In the genomic region with DNA sequence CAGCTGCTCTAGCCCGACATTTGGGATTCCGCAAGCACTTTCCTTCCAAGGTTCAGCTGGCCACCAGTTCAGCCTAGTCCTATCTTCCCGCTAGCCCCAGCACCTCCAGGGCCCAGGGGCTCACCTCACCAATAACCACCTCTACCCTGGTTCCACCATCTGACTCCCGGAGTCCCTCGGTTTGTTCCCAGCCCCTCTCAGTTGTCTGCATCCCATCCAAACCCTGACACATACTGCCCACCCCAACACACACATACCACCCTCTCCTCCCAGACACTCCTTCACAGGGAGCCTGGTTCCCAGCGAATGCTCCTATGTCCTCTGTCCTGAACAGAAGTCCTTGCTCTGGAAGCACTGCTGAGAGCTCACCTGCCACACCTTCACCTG, we compare ENCODE assay signal across 9 cellular contexts. TPM values are rescaled to one million over a fixed set of nuclear protein-coding genes. Genes with fewer than 3 reads are reported as not detected.
A peak's percentile ranks its signal among the peaks of the same experiment; 100 is the strongest.
DNase-seq lines count a peak whose midpoint lies in the region; FAIRE-seq and TF ChIP-seq lines count a peak whose summit lies in the region.
"Had no signal": no experiment of that assay in that cellular context is flagged by ENCODE, and none has a peak within 500 bp of the region (broad histone marks: within the 10 kb centered on the region; RNA-seq: fewer than 3 reads in every experiment).

No MANE protein-coding gene starts in this region.

- no peaks in the 10 kb centered on the region for H3K9me3 Mint-ChIP-seq in HFFc6
- no peaks in the 10 kb centered on the region for H3K9me3 Mint-ChIP-seq in chondrocyte (ENCODE audit: low read depth)

- TF ChIP-seq RAD21 in liver (IDR thresholded peaks at IDR 0.05) = no peak

- H3K36me3 ChIP-seq in liver (ENCODE audit: control insufficient read depth in 4 of 4, insufficient read depth in 3 of 4, low read depth in 1 of 4, low read length in 3 of 4) = no peaks in the 10 kb centered on the region

- TF ChIP-seq CTCF in HFFc6 (IDR thresholded peaks at IDR 0.05) (no peak), chondrocyte (IDR thresholded peaks at IDR 0.05) (no peak), liver (IDR thresholded peaks at IDR 0.05; ENCODE audit: low read depth, low read length, missing input control) (no peak)

- DNase-seq in HFFc6 = no peak
- no peak for DNase-seq in chondrocyte (ENCODE audit: low spot score)
- no peak for DNase-seq in GM19239 (ENCODE audit: insufficient read length, low spot score)
- no peak for DNase-seq in activated CD8-positive, alpha-beta memory T cell treated with anti-CD3 and anti-CD28 coated beads for 24 hours
- no peak for DNase-seq in stimulated activated CD4-positive, alpha-beta T cell treated with anti-CD3 and anti-CD28 coated beads, Interleukin-2, amount 100 ng/mL, for 24 hours
- DNase-seq in hippocampal formation (lab: John Stamatoyannopoulos, UW) = no peak
- DNase-seq: activated CD4-positive, alpha-beta T cell treated with anti-CD3 and anti-CD28 coated beads, Interleukin-2, amount 50 U/mL, for 48 hours had no signal

- H3K4me1 Mint-ChIP-seq in HFFc6 (ENCODE audit: low read depth) = peaks cover 50% of the 10 kb centered on the region
- peaks cover 29% of the 10 kb centered on the region for H3K4me1 Mint-ChIP-seq in chondrocyte (ENCODE audit: low read depth)

- H3K4me3 Mint-ChIP-seq in HFFc6 (peak overlapping the region; percentile 72), chondrocyte (ENCODE audit: unreplicated experiment) (no peak overlapping the region)

- no peaks in the 10 kb centered on the region for H3K9me3 ChIP-seq in liver (ENCODE audit: control insufficient read depth in 4 of 4, low read length in 3 of 4)

- no peak for FAIRE-seq in GM19239 (lab: Jason Lieb, UNC)

- H3K36me3 Mint-ChIP-seq in HFFc6 (ENCODE audit: low read depth) (peaks cover 21% of the 10 kb centered on the region), chondrocyte (ENCODE audit: low read depth) (peaks cover 3% of the 10 kb centered on the region)

- 45% methylated on average over 6 of the region's 6 CpGs for WGBS in liver

- peak overlapping the region; percentile 57; the same call in 1 of the 2 replicates for H3K27ac Mint-ChIP-seq in HFFc6
- H3K27ac Mint-ChIP-seq in chondrocyte (ENCODE audit: unreplicated experiment) = peak overlapping the region; percentile 42

- peak overlapping the region in 1 of 3 donors; percentile 12 for H3K4me3 ChIP-seq in liver (ENCODE audit: low read depth in 1 of 3, low read length in 3 of 3)
- peak overlapping the region in 6 of 7 experiments; percentile 9 to 41 (median 24) for H3K4me3 ChIP-seq in skin epidermis

- peaks cover 0 to 2% (median 0%) of the 10 kb centered on the region in 4 donors for H3K27me3 ChIP-seq in liver (ENCODE audit: control insufficient read depth in 4 of 4, insufficient read depth in 4 of 4, low read length in 3 of 4)

- H3K27ac ChIP-seq in liver (ENCODE audit: low read depth in 1 of 2, low read length in 2 of 2) (peak overlapping the region; percentile 37 to 62), skin epidermis (peak overlapping the region in 15 of 21 experiments; percentile 2 to 87 (median 74))

- peaks cover 3 to 10% (median 6%) of the 10 kb centered on the region in 4 donors for H3K4me1 ChIP-seq in liver (ENCODE audit: control insufficient read depth in 4 of 4, insufficient read depth in 4 of 4, low read length in 3 of 4)

- peaks cover 12% of the 10 kb centered on the region for H3K27me3 Mint-ChIP-seq in HFFc6 (ENCODE audit: insufficient read depth)
- peaks cover 19% of the 10 kb centered on the region for H3K27me3 Mint-ChIP-seq in chondrocyte (ENCODE audit: low read depth)

- H3K9ac ChIP-seq in liver (ENCODE audit: low read depth in 1 of 2, low read length in 2 of 2) = no peak overlapping the region

TF ChIP-seq in liver, 16 proteins besides CTCF, POLR2A, EP300 and RAD21:
- TF ChIP-seq FOXA1 (IDR thresholded peaks at IDR 0.05) = no peak
- TF ChIP-seq NR2F2 (IDR thresholded peaks at IDR 0.05) = no peak
- TF ChIP-seq HNF4G (IDR thresholded peaks at IDR 0.05) = no peak
- no peak for TF ChIP-seq EGR1 (IDR thresholded peaks at IDR 0.05; ENCODE audit: low read depth in 2 of 2)
- no peak for TF ChIP-seq TAF1 (conservative IDR thresholded peaks at IDR 0.05)
TF ChIP-seq in liver: peak in this region for 0.

RNA-seq across cellular contexts. Expression of gene TNXB, which starts 0.4 kb away (rescaled TPM):
- total RNA-seq in HFFc6 (2021; fragmentation: NEBNext Ultra II Directional; extraction: Animal tissue kit (Norgen Biotek cat#: 25700)) = 1 to 10 TPM in 1 of 6 experiments, under 1 TPM in 5; 0.28 to 1.4 (median 0.83) TPM
- total RNA-seq in chondrocyte (1.9 to 2.9 TPM (median 2.3 TPM) in 3 replicates), liver (10 to 100 TPM in 1 of 2 donors, 1 to 10 TPM in 1; 6.8 to 17.1 TPM)
- polyA plus RNA-seq in liver = 1 to 10 TPM; 3.0 to 4.4 TPM

RNA-seq across cellular contexts. Expression of gene ATF6B, which starts 19.3 kb away (rescaled TPM):
- total RNA-seq in HFFc6 (2021; fragmentation: NEBNext Ultra II Directional; extraction: Animal tissue kit (Norgen Biotek cat#: 25700)) = 10 to 100 TPM; 80.0 to 96.2 (median 88.7) TPM
- 68.0 to 86.5 TPM (median 68.7 TPM) in 3 replicates for total RNA-seq in chondrocyte
- 10 to 100 TPM; 13.6 to 13.9 TPM for total RNA-seq in liver
- polyA plus RNA-seq in liver = 10 to 100 TPM; 17.1 to 24.8 TPM

RNA-seq across cellular contexts. Expression of gene FKBPL, which starts 21.4 kb away (rescaled TPM):
- total RNA-seq in HFFc6 (2021; fragmentation: NEBNext Ultra II Directional; extraction: Animal tissue kit (Norgen Biotek cat#: 25700)) = 1 to 10 TPM; 4.3 to 6.0 (median 4.9) TPM
- 4.3 to 6.3 TPM (median 4.9 TPM) in 3 replicates for total RNA-seq in chondrocyte
- 1 to 10 TPM; 2.3 to 5.7 TPM for total RNA-seq in liver
- 1 to 10 TPM; 2.8 to 3.3 TPM for polyA plus RNA-seq in liver

RNA-seq across cellular contexts. Expression of gene PRRT1, which starts 43.0 kb away (rescaled TPM):
- 1 to 10 TPM; 2.6 to 5.8 (median 5.1) TPM for total RNA-seq in HFFc6 (2021; fragmentation: NEBNext Ultra II Directional; extraction: Animal tissue kit (Norgen Biotek cat#: 25700))
- total RNA-seq in chondrocyte (0.73 to 1.6 TPM (median 1.3 TPM) in 3 replicates), liver (under 1 TPM in 1 of 2 donors, not detected in 1; 0.08 TPM)
- under 1 TPM; 0.19 to 0.24 TPM for polyA plus RNA-seq in liver

RNA-seq across cellular contexts. Expression of gene PPT2, which starts 45.2 kb away (rescaled TPM):
- total RNA-seq in HFFc6 (2021; fragmentation: NEBNext Ultra II Directional; extraction: Animal tissue kit (Norgen Biotek cat#: 25700)) = 10 to 100 TPM; 15.9 to 21.7 (median 18.6) TPM
- total RNA-seq in chondrocyte (35.6 to 37.9 TPM (median 35.8 TPM) in 3 replicates), liver (10 to 100 TPM; 22.3 to 47.4 TPM)
- 1 to 10 TPM; 7.6 to 7.8 TPM for polyA plus RNA-seq in liver
